ENCODE assay signal across 9 cellular contexts in the genomic region with DNA sequence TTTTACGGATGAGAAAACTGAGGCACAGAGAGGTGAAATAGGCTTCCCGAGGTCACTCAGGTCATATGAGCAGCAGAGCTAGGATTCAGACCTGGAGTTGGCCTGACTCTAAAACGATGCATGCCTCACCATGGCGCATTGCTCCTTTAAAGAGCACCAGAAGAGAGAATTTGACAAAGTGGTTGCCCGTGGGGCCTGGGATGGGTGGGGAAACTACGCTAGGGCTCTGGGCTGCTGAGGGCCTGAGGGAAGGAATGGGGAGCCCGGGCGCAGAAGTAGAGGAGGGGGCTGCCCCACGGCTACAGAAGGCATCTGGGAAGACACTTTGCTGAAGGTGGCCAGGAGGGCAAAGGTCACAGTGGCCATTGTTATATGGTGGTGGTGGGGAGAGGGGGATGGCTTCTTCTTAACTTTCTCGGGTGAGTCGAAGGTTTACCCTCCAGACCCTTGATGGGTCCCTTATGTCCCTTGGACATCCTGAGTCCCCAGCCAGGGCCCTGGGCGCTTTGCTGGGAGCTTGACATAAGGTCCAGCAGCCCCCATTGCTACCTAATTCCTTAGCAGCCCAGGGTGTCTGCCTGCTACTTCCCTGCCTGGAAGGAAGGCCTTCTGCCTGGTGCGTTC. TPM values are rescaled to one million over a fixed set of nuclear protein-coding genes. Genes with fewer than 3 reads are reported as not detected.
DNase-seq lines count a peak whose midpoint lies in the region; FAIRE-seq and TF ChIP-seq lines count a peak whose summit lies in the region.
"Not testable (repeated sequence)": the region's sequence is repeated elsewhere in the genome, so short reads cannot be mapped to it uniquely, and the experiment has no call there.
"Had no signal": no experiment of that assay in that cellular context is flagged by ENCODE, and none has a peak within 500 bp of the region (broad histone marks: within the 10 kb centered on the region; RNA-seq: fewer than 3 reads in every experiment).

No MANE protein-coding gene starts in this region.

- POLR2A ChIA-PET in activated CD4-positive, alpha-beta memory T cell treated with anti-CD3 and anti-CD28 coated beads, Interleukin-2, amount 10 ng/mL, durations not matched to agents 7 days and 5 days (lab: Charles Lee): not testable (repeated sequence)

- not testable (repeated sequence) for H3K36me3 ChIP-seq in kidney (ENCODE audit: control insufficient read depth in 1 of 2, insufficient read depth in 2 of 2, low read length in 2 of 2); vagina

- not testable (repeated sequence) for TF ChIP-seq POLR2A in vagina (IDR thresholded peaks at IDR 0.05)

- not testable (repeated sequence) for H3K9me3 ChIP-seq in kidney (ENCODE audit: control insufficient read depth in 1 of 2, low read length in 2 of 2); vagina

- intact Hi-C loops in dendritic cell treated with granulocyte-macrophage colony-stimulating factor and Interleukin-4, amounts not matched to agents 40 ng/mL and 50 ng/mL, for 4 days (cut with micrococcal nuclease); cardiac septum (cut with DNase I); kidney (cut with DNase I): not testable (repeated sequence)
- intact Hi-C loops in vagina (cut with DNase I): loop anchor here (10.0 kb wide), 1 partner anchor 81 kb away; no protein-coding TSS in a partner anchor

- H3K4me3 ChIP-seq in kidney (ENCODE audit: low read length in 2 of 2); vagina: not testable (repeated sequence)

- not testable (repeated sequence) for H3K27ac Mint-ChIP-seq in activated CD4-positive, alpha-beta memory T cell treated with anti-CD3 and anti-CD28 coated beads, Interleukin-2, amount 10 ng/mL, durations not matched to agents 7 days and 5 days; osteocyte (ENCODE audit: unreplicated experiment)
- H3K27ac Mint-ChIP-seq in dendritic cell treated with granulocyte-macrophage colony-stimulating factor and Interleukin-4, amounts not matched to agents 40 ng/mL and 50 ng/mL, for 4 days: peak overlapping the region; percentile 67

- not testable (repeated sequence) for H3K27me3 ChIP-seq in vagina

- H3K27ac ChIP-seq in kidney (ENCODE audit: low read depth in 2 of 2, low read length in 2 of 2); vagina: not testable (repeated sequence)

- H3K9ac ChIP-seq in kidney (ENCODE audit: low read length in 2 of 2): not testable (repeated sequence)

- not testable (repeated sequence) for FAIRE-seq in kidney (lab: Jason Lieb, UNC)

- H3K27me3 Mint-ChIP-seq in activated CD4-positive, alpha-beta memory T cell treated with anti-CD3 and anti-CD28 coated beads, Interleukin-2, amount 10 ng/mL, durations not matched to agents 7 days and 5 days; dendritic cell treated with granulocyte-macrophage colony-stimulating factor and Interleukin-4, amounts not matched to agents 40 ng/mL and 50 ng/mL, for 4 days; osteocyte (ENCODE audit: unreplicated experiment): not testable (repeated sequence)

- not testable (repeated sequence) for TF ChIP-seq CTCF in kidney (IDR thresholded peaks at IDR 0.05; ENCODE audit: borderline replicate concordance, extremely low read depth, insufficient read depth); osteocyte (IDR thresholded peaks at IDR 0.05); vagina (IDR thresholded peaks at IDR 0.05)

- CTCF ChIA-PET in activated CD4-positive, alpha-beta memory T cell treated with anti-CD3 and anti-CD28 coated beads, Interleukin-2, amount 10 ng/mL, durations not matched to agents 7 days and 5 days (lab: Charles Lee): not testable (repeated sequence)

- not testable (repeated sequence) for H3K4me3 Mint-ChIP-seq in activated CD4-positive, alpha-beta memory T cell treated with anti-CD3 and anti-CD28 coated beads, Interleukin-2, amount 10 ng/mL, durations not matched to agents 7 days and 5 days; dendritic cell treated with granulocyte-macrophage colony-stimulating factor and Interleukin-4, amounts not matched to agents 40 ng/mL and 50 ng/mL, for 4 days; osteocyte (ENCODE audit: unreplicated experiment)

- DNase-seq in activated CD4-positive, alpha-beta memory T cell treated with anti-CD3 and anti-CD28 coated beads, Interleukin-2, amount 10 ng/mL, durations not matched to agents 7 days and 5 days: peak; percentile 1
- DNase-seq in cardiac septum (ENCODE audit: low spot score): peak; percentile 53
- DNase-seq in kidney: peak; percentile 37
- peak; percentile 34 for DNase-seq in osteocyte (ENCODE audit: extremely low spot score, unreplicated experiment)
- peak; percentile 37 to 54 for DNase-seq in vagina (ENCODE audit: extremely low spot score in 2 of 2)

- H3K9me3 Mint-ChIP-seq in activated CD4-positive, alpha-beta memory T cell treated with anti-CD3 and anti-CD28 coated beads, Interleukin-2, amount 10 ng/mL, durations not matched to agents 7 days and 5 days; dendritic cell treated with granulocyte-macrophage colony-stimulating factor and Interleukin-4, amounts not matched to agents 40 ng/mL and 50 ng/mL, for 4 days; osteocyte (ENCODE audit: unreplicated experiment): not testable (repeated sequence)

- not testable (repeated sequence) for H3K4me1 Mint-ChIP-seq in activated CD4-positive, alpha-beta memory T cell treated with anti-CD3 and anti-CD28 coated beads, Interleukin-2, amount 10 ng/mL, durations not matched to agents 7 days and 5 days; osteocyte (ENCODE audit: unreplicated experiment)
- H3K4me1 Mint-ChIP-seq in dendritic cell treated with granulocyte-macrophage colony-stimulating factor and Interleukin-4, amounts not matched to agents 40 ng/mL and 50 ng/mL, for 4 days (ENCODE audit: low read depth): peaks cover 43% of the 10 kb centered on the region

- not testable (repeated sequence) for H3K36me3 Mint-ChIP-seq in activated CD4-positive, alpha-beta memory T cell treated with anti-CD3 and anti-CD28 coated beads, Interleukin-2, amount 10 ng/mL, durations not matched to agents 7 days and 5 days (ENCODE audit: low read depth); dendritic cell treated with granulocyte-macrophage colony-stimulating factor and Interleukin-4, amounts not matched to agents 40 ng/mL and 50 ng/mL, for 4 days (ENCODE audit: low read depth); osteocyte (ENCODE audit: unreplicated experiment)

- not testable (repeated sequence) for H3K4me1 ChIP-seq in kidney (ENCODE audit: control insufficient read depth in 1 of 2, insufficient read depth in 1 of 2, low read depth in 1 of 2, low read length in 2 of 2); vagina

RNA-seq across cellular contexts. Expression of gene NOS2, which starts 55.0 kb away (rescaled TPM):
- total RNA-seq in activated CD4-positive, alpha-beta memory T cell treated with anti-CD3 and anti-CD28 coated beads, Interleukin-2, amount 10 ng/mL, durations not matched to agents 7 days and 5 days: not detected
- total RNA-seq in cardiac septum (0.16 TPM), kidney (0.57 TPM), osteocyte (not detected in 2 replicates), vagina (not detected)
- 0.37 TPM for polyA plus RNA-seq in kidney (ENCODE audit: insufficient read depth, low read depth, low replicate concordance)
- total RNA-seq: A172, Calu3, HFFc6 had no signal

Comparison
In these comparisons a context has a peak if more than half of its experiments do, and no peak if none do; other contexts are left out.
1. DNase-seq: peak in every context shown above with its lines; median percentile 53 in cardiac septum; 46 in vagina; 37 in kidney; 34 in osteocyte; 1 in activated CD4-positive, alpha-beta memory T cell treated with anti-CD3 and anti-CD28 coated beads, Interleukin-2, amount 10 ng/mL, durations not matched to agents 7 days and 5 days.